Comparison of ENCODE assay signal across 23 cellular contexts in genomic region chr1:170534626-170535147, GRCh38.
"Had no signal": no experiment of that assay in that cellular context is flagged by ENCODE, and none has a peak within 500 bp of the region (broad histone marks: within the 10 kb centered on the region; RNA-seq: fewer than 3 reads in every experiment).

No MANE protein-coding gene starts in this region.

- H2AFZ ChIP-seq: neural progenitor cell had no signal

- H3K9ac ChIP-seq: neural progenitor cell had no signal

- H3K4me1 Mint-ChIP-seq: neural progenitor cell had no signal

- H3K9me3 Mint-ChIP-seq: naive thymus-derived CD8-positive, alpha-beta T cell; neural progenitor cell; stimulated activated effector memory CD8-positive, alpha-beta T cell treated with anti-CD3 and anti-CD28 coated beads, Interleukin-12 subunit alpha, Interleukin-12 subunit beta, amount 100 ng/mL, for 72 hours had no signal

- H3K27me3 ChIP-seq: colonic mucosa, esophagus squamous epithelium, heart left ventricle, neural progenitor cell, pancreas, suprapubic skin, thyroid gland, upper lobe of left lung, uterus had no signal

- H3K4me3 ChIP-seq: colonic mucosa, esophagus squamous epithelium, heart left ventricle, neural progenitor cell, pancreas, suprapubic skin, thyroid gland, upper lobe of left lung, uterus had no signal

- DNase-seq: colonic mucosa; dermis blood vessel endothelial cell; esophagus squamous epithelium; foreskin melanocyte; heart left ventricle; hippocampal formation; kidney glomerular epithelial cell; mammary epithelial cell; naive thymus-derived CD8-positive, alpha-beta T cell; nucleus accumbens; pancreas; right cardiac atrium; stimulated activated CD4-positive, alpha-beta T cell treated with anti-CD3 and anti-CD28 coated beads, Interleukin-4, amount 100 ng/mL, for 1 hour; stimulated activated CD8-positive, alpha-beta memory T cell treated with anti-CD3 and anti-CD28 coated beads, Interleukin-4, amount 100 ng/mL, for 48 hours; stimulated activated naive CD8-positive, alpha-beta T cell treated with anti-CD3 and anti-CD28 coated beads, Interleukin-15, Interleukin-2, amounts not matched to agents 100 U/mL and 50 U/mL, for 24 hours; thyroid gland; upper lobe of left lung; uterus had no signal

- H3K4me2 ChIP-seq: neural progenitor cell had no signal

- ATAC-seq: heart left ventricle; left lobe of liver; naive thymus-derived CD8-positive, alpha-beta T cell; pancreas; right cardiac atrium; stimulated activated effector memory CD8-positive, alpha-beta T cell treated with anti-CD3 and anti-CD28 coated beads, Interleukin-12 subunit alpha, Interleukin-12 subunit beta, amount 100 ng/mL, for 72 hours; stimulated activated naive CD8-positive, alpha-beta T cell treated with anti-CD3 and anti-CD28 coated beads, Interleukin-15, Interleukin-2, amounts not matched to agents 100 U/mL and 50 U/mL, for 24 hours had no signal

- H3K27ac Mint-ChIP-seq: neural progenitor cell; progenitor cell of endocrine pancreas; stimulated activated effector memory CD8-positive, alpha-beta T cell treated with anti-CD3 and anti-CD28 coated beads, Interleukin-12 subunit alpha, Interleukin-12 subunit beta, amount 100 ng/mL, for 72 hours had no signal

- H3K36me3 ChIP-seq: colonic mucosa, neural progenitor cell, suprapubic skin, thyroid gland, uterus had no signal

- H3K27ac ChIP-seq: colonic mucosa, esophagus squamous epithelium, heart left ventricle, neural progenitor cell, pancreas, suprapubic skin, thyroid gland, upper lobe of left lung, uterus had no signal

- H3K27me3 Mint-ChIP-seq: naive thymus-derived CD8-positive, alpha-beta T cell; progenitor cell of endocrine pancreas had no signal

- H3K4me3 Mint-ChIP-seq: neural progenitor cell; stimulated activated effector memory CD8-positive, alpha-beta T cell treated with anti-CD3 and anti-CD28 coated beads, Interleukin-12 subunit alpha, Interleukin-12 subunit beta, amount 100 ng/mL, for 72 hours had no signal

- H3K9me3 ChIP-seq: colonic mucosa, esophagus squamous epithelium, heart left ventricle, pancreas, suprapubic skin, thyroid gland, upper lobe of left lung, uterus had no signal
